Comparison of ENCODE assay signal across 16 cellular contexts in the genomic region with DNA sequence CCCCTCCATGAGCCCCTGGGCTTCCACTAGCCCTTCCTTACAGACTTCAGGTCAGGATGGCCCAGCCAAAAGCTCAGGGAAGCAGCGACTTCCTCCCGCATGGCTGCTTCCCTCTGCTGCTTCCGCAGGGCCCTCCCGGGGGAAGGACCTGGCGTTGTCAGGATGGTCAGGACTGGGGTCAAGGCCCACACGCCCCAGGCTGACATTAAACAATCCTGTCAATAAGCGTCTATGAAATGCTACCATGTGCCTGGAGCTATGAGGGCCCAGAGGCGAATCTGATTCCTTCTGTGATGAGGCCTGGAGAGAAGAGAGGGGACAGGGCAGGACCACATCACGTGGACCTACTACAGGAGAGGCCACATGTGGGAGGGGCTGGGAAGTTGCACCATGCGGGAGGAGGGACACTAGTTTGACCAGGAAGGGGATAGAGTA. TPM values are rescaled to one million over a fixed set of nuclear protein-coding genes. Genes with fewer than 3 reads are reported as not detected.
DNase-seq lines count a peak whose midpoint lies in the region; ATAC-seq, FAIRE-seq and TF ChIP-seq lines count a peak whose summit lies in the region.
"Had no signal": no experiment of that assay in that cellular context is flagged by ENCODE, and none has a peak within 500 bp of the region (broad histone marks: within the 10 kb centered on the region; RNA-seq: fewer than 3 reads in every experiment).

No MANE protein-coding gene starts in this region.

- POLR2A ChIA-PET in K562 (lab: Yijun Ruan, JAX): no interaction called here
- POLR2A ChIA-PET in HepG2 (lab: Yijun Ruan, JAX): no interaction called here

- H4K91ac ChIP-seq in mesenchymal stem cell (ENCODE audit: low read length): no peak overlapping the region

- TF ChIP-seq EP300 in K562 (IDR thresholded peaks at IDR 0.05; ENCODE audit: low read length) (no peak), HepG2 (IDR thresholded peaks at IDR 0.05; ENCODE audit: low read depth in 2 of 2, low read length in 2 of 2) (no peak), HepG2 (CRISPR knock-in tag; IDR thresholded peaks at IDR 0.05; ENCODE audit: borderline replicate concordance) (no peak)

- H3K27me3 Mint-ChIP-seq in glutamatergic neuron (ENCODE audit: unreplicated experiment): peaks cover 2% of the 10 kb centered on the region

- H3K27ac ChIP-seq in K562 (ENCODE audit: extremely low read depth, low read depth, low read length) (no peak overlapping the region), HepG2 (ENCODE audit: extremely low read length, insufficient read depth, low read length) (no peak overlapping the region), osteoblast (ENCODE audit: low read depth, low read length) (no peak overlapping the region), mesenchymal stem cell (ENCODE audit: low read length, poor library complexity, severe bottlenecking) (no peak overlapping the region)
- H3K27ac ChIP-seq: BLaER1 treated with 17β-estradiol and CSF1 and Interleukin-3, amounts not matched to agents 10 nM and 100 nM had no signal

- ATAC-seq in K562 (no peak), HepG2 (peak; percentile 37), GM19397 (IDR thresholded peaks at IDR 0.05; ENCODE audit: unreplicated experiment) (no peak)
- ATAC-seq: GM23338 had no signal

- H3K36me3 Mint-ChIP-seq in glutamatergic neuron (ENCODE audit: unreplicated experiment): peaks cover 4% of the 10 kb centered on the region
- H3K36me3 Mint-ChIP-seq: CD4-positive, CD25-positive, alpha-beta regulatory T cell had no signal

- H3K23ac ChIP-seq in mesenchymal stem cell (ENCODE audit: low read length in 2 of 2): no peak overlapping the region

- H2BK15ac ChIP-seq in mesenchymal stem cell (ENCODE audit: low read depth, poor library complexity, severe bottlenecking): no peak overlapping the region

- no peak overlapping the region for H4K8ac ChIP-seq in mesenchymal stem cell (ENCODE audit: low read length)

- peaks cover 6% of the 10 kb centered on the region for H3K79me1 ChIP-seq in mesenchymal stem cell (replicated peaks; ENCODE audit: low read length, poor library complexity, severe bottlenecking)

- H2AK5ac ChIP-seq in mesenchymal stem cell (ENCODE audit: low read length, severe bottlenecking): no peak overlapping the region

- no peak overlapping the region for H2BK12ac ChIP-seq in mesenchymal stem cell (ENCODE audit: low read length in 2 of 2)

- H2AFZ ChIP-seq in K562 (ENCODE audit: low read depth, low read length): no peak overlapping the region
- H2AFZ ChIP-seq in HepG2 (ENCODE audit: low read length): no peak overlapping the region
- no peak overlapping the region for H2AFZ ChIP-seq in osteoblast (ENCODE audit: low read length)
- H2AFZ ChIP-seq in mesenchymal stem cell (ENCODE audit: low read depth, low read length): no peak overlapping the region
- H2AFZ ChIP-seq: GM23338 had no signal

- H3K18ac ChIP-seq in mesenchymal stem cell (ENCODE audit: low read depth in 1 of 2, low read length in 2 of 2): no peak overlapping the region

- TF ChIP-seq POLR2A in K562 (conservative IDR thresholded peaks at IDR 0.05) (no peak), HepG2 (IDR thresholded peaks at IDR 0.05; ENCODE audit: insufficient read depth in 1 of 2, low read depth in 2 of 2, low read length in 2 of 2) (no peak)

- no peak overlapping the region for H3K14ac ChIP-seq in mesenchymal stem cell (ENCODE audit: low read length in 2 of 2)

- no peak for TF ChIP-seq CTCF in K562 (IDR thresholded peaks at IDR 0.05 in 2 of 3, conservative IDR thresholded peaks at IDR 0.05 in 1 of 3; ENCODE audit: insufficient read depth in 2 of 3, low read depth in 1 of 3, low read length in 3 of 3)
- TF ChIP-seq CTCF in HepG2 (CRISPR knock-in tag; IDR thresholded peaks at IDR 0.05): no peak; the same call in 1 of the 2 replicates
- no peak for TF ChIP-seq CTCF in osteoblast (IDR thresholded peaks at IDR 0.05; ENCODE audit: extremely low read depth, low read depth, low read length)
- no peak for TF ChIP-seq CTCF in glutamatergic neuron (IDR thresholded peaks at IDR 0.05; ENCODE audit: partially characterized antibody, unreplicated experiment)

- H3K36me3 ChIP-seq in K562 (ENCODE audit: control insufficient read depth, insufficient read depth, low read length) (no peaks in the 10 kb centered on the region), HepG2 (replicated peaks in 1 of 2; ENCODE audit: control insufficient read depth in 1 of 2, insufficient read depth in 2 of 2, low read length in 2 of 2) (no peaks in the 10 kb centered on the region), osteoblast (ENCODE audit: insufficient read depth, low read length) (no peaks in the 10 kb centered on the region), mesenchymal stem cell (ENCODE audit: control insufficient read depth in 1 of 2, insufficient read depth in 2 of 2, low read depth in 1 of 2, low read length in 2 of 2) (peaks cover 0 to 65% of the 10 kb centered on the region in 2 experiments)
- H3K36me3 ChIP-seq: BLaER1 treated with 17β-estradiol and CSF1 and Interleukin-3, amounts not matched to agents 10 nM and 100 nM had no signal

- no peak overlapping the region for H3K9ac ChIP-seq in K562 (ENCODE audit: insufficient read depth in 1 of 2, low read depth in 2 of 2, low read length in 2 of 2)
- H3K9ac ChIP-seq in HepG2 (ENCODE audit: insufficient read depth, low read depth, low read length): no peak overlapping the region
- no peak overlapping the region for H3K9ac ChIP-seq in mesenchymal stem cell (ENCODE audit: low read length)
- H3K9ac ChIP-seq: BLaER1 treated with 17β-estradiol and CSF1 and Interleukin-3, amounts not matched to agents 10 nM and 100 nM had no signal

- CTCF ChIA-PET in K562 (lab: Yijun Ruan, JAX; ENCODE audit: low intra/inter-chr PET ratio) (no interaction called here), HepG2 (lab: Yijun Ruan, JAX; ENCODE audit: low intra/inter-chr PET ratio, low total read pairs) (no interaction called here)

- BruUV-seq in K562 (replicated peaks; lab: Mats Ljungman, UMichigan): no TSS peak
- no TSS peak for BruUV-seq in HepG2 (replicated peaks; lab: Mats Ljungman, UMichigan)

- DNase-seq in K562 (ENCODE audit: extremely low read depth in 1 of 4, low spot score in 3 of 4) (peak in 1 of 4 experiments; percentile 12), HepG2 (ENCODE audit: low spot score) (peak; percentile 37), osteoblast (ENCODE audit: insufficient read length, low spot score, missing footprints) (peak; percentile 62), dedifferentiated amniotic fluid mesenchymal stem cell (ENCODE audit: extremely low spot score) (no peak), glutamatergic neuron (no peak), mesenchymal stem cell (no peak)
- DNase-seq: ACHN; CD4-positive, CD25-positive, alpha-beta regulatory T cell; DMS53; GF-D8; H9 had no signal

- H3K27ac Mint-ChIP-seq in glutamatergic neuron (ENCODE audit: unreplicated experiment): no peak overlapping the region
- H3K27ac Mint-ChIP-seq: CD4-positive, CD25-positive, alpha-beta regulatory T cell; GM23338; H9 had no signal

- 70% methylated on average over 10 of the region's 10 CpGs for WGBS in K562 (ENCODE audit: insufficient coverage, low coverage, missing lambda C conversion rate)
- WGBS in HepG2 (ENCODE audit: low lambda C conversion rate): 11% methylated on average over 5 of the region's 10 CpGs
- 83% methylated on average over 10 of the region's 10 CpGs for WGBS in mesenchymal stem cell

- H2BK120ac ChIP-seq in mesenchymal stem cell (ENCODE audit: low read depth, low read length): no peak overlapping the region

- TF ChIP-seq RAD21 in K562 (CRISPR knock-in tag; conservative IDR thresholded peaks at IDR 0.05 in 1 of 2, IDR thresholded peaks at IDR 0.05 in 1 of 2) (no peak), HepG2 (CRISPR knock-in tag; IDR thresholded peaks at IDR 0.05) (no peak)

- FAIRE-seq in K562 (lab: Jason Lieb, UNC) (no peak), HepG2 (lab: Jason Lieb, UNC) (peak; percentile 32)

- in situ Hi-C loops in K562 (cut with MboI): no loop called here
- in situ Hi-C loops in HepG2 (cut with HindIII; ENCODE audit: extremely low pct_ligation_motif_present, low pct_unique_long_range_greater_than_20kb): no loop called here

- no peaks in the 10 kb centered on the region for H3K27me3 ChIP-seq in K562 (ENCODE audit: control insufficient read depth in 2 of 2, insufficient read depth in 2 of 2, low read length in 2 of 2)
- H3K27me3 ChIP-seq in HepG2 (ENCODE audit: control insufficient read depth in 1 of 2, insufficient read depth in 2 of 2, low read length in 2 of 2): peaks cover 11 to 40% of the 10 kb centered on the region in 2 experiments; a peak in 4 of 5 replicates
- H3K27me3 ChIP-seq in osteoblast (ENCODE audit: insufficient read depth, low read length): no peaks in the 10 kb centered on the region
- peaks cover 0 to 25% of the 10 kb centered on the region in 2 experiments for H3K27me3 ChIP-seq in mesenchymal stem cell (ENCODE audit: control insufficient read depth in 1 of 2, insufficient read depth in 1 of 2, low read length in 2 of 2)
- H3K27me3 ChIP-seq: BLaER1 treated with 17β-estradiol and CSF1 and Interleukin-3, amounts not matched to agents 10 nM and 100 nM had no signal

- H3K4me2 ChIP-seq in K562 (ENCODE audit: insufficient read depth, low read length): no peak overlapping the region
- H3K4me2 ChIP-seq in HepG2 (ENCODE audit: low read depth, low read length): peak overlapping the region; percentile 52
- no peak overlapping the region for H3K4me2 ChIP-seq in osteoblast (ENCODE audit: insufficient read depth, low read length)
- H3K4me2 ChIP-seq in mesenchymal stem cell (ENCODE audit: low read length, poor library complexity, severe bottlenecking): no peak overlapping the region
- H3K4me2 ChIP-seq: BLaER1 treated with 17β-estradiol and CSF1 and Interleukin-3, amounts not matched to agents 10 nM and 100 nM; GM23338 had no signal

- no peaks in the 10 kb centered on the region for H3K9me3 Mint-ChIP-seq in glutamatergic neuron (ENCODE audit: unreplicated experiment)

- H3K4me3 Mint-ChIP-seq in glutamatergic neuron (ENCODE audit: unreplicated experiment): no peak overlapping the region
- H3K4me3 Mint-ChIP-seq: CD4-positive, CD25-positive, alpha-beta regulatory T cell; GM23338; H9 had no signal

- no peaks in the 10 kb centered on the region for H3K9me1 ChIP-seq in K562 (ENCODE audit: control insufficient read depth, insufficient read depth, low read length)

- H3K4me1 ChIP-seq in K562 (replicated peaks in 1 of 2; ENCODE audit: control insufficient read depth in 2 of 2, insufficient read depth in 2 of 2, low read length in 2 of 2): peaks cover 2 to 38% of the 10 kb centered on the region in 2 experiments
- H3K4me1 ChIP-seq in HepG2 (ENCODE audit: insufficient read depth, low read length): peaks cover 22% of the 10 kb centered on the region
- H3K4me1 ChIP-seq in osteoblast (ENCODE audit: insufficient read depth, low read length): no peaks in the 10 kb centered on the region
- H3K4me1 ChIP-seq in mesenchymal stem cell (ENCODE audit: control insufficient read depth, insufficient read depth, low read depth, low read length): peaks cover 10% of the 10 kb centered on the region

- H3K4me3 ChIP-seq in K562: no peak overlapping the region
- no peak overlapping the region; a peak in 1 of 6 replicates for H3K4me3 ChIP-seq in HepG2 (replicated peaks in 1 of 3; ENCODE audit: insufficient read depth in 1 of 3, low read depth in 2 of 3, low read length in 3 of 3)
- H3K4me3 ChIP-seq in osteoblast (ENCODE audit: insufficient read depth, low read length): no peak overlapping the region
- H3K4me3 ChIP-seq in mesenchymal stem cell (ENCODE audit: insufficient read depth in 1 of 2, low read depth in 1 of 2, low read length in 2 of 2): no peak overlapping the region
- H3K4me3 ChIP-seq: BLaER1 treated with 17β-estradiol and CSF1 and Interleukin-3, amounts not matched to agents 10 nM and 100 nM; GM23338 had no signal

- no peak overlapping the region for H3K4ac ChIP-seq in mesenchymal stem cell (ENCODE audit: low read depth in 1 of 2, low read length in 2 of 2)

- H3K79me2 ChIP-seq in K562 (ENCODE audit: control insufficient read depth, insufficient read depth, low read length) (no peaks in the 10 kb centered on the region), HepG2 (ENCODE audit: insufficient read depth, low read length) (no peaks in the 10 kb centered on the region), osteoblast (ENCODE audit: insufficient read depth, low read length) (no peaks in the 10 kb centered on the region)

- H4K20me1 ChIP-seq in K562 (replicated peaks; ENCODE audit: control insufficient read depth, insufficient read depth, low read length) (no peaks in the 10 kb centered on the region), HepG2 (ENCODE audit: insufficient read depth, low read length) (no peaks in the 10 kb centered on the region), osteoblast (ENCODE audit: insufficient read depth, low read length) (no peaks in the 10 kb centered on the region)

- H3K4me1 Mint-ChIP-seq in glutamatergic neuron (ENCODE audit: low read depth, unreplicated experiment): no peaks in the 10 kb centered on the region

- peaks cover 1% of the 10 kb centered on the region; the same call in 1 of the 2 replicates for H3K9me3 ChIP-seq in K562 (replicated peaks; ENCODE audit: control insufficient read depth, insufficient read depth, low read depth, low read length)
- H3K9me3 ChIP-seq in HepG2 (ENCODE audit: low read length): no peaks in the 10 kb centered on the region
- no peaks in the 10 kb centered on the region for H3K9me3 ChIP-seq in osteoblast (ENCODE audit: low read depth, low read length)
- H3K9me3 ChIP-seq in mesenchymal stem cell (ENCODE audit: control insufficient read depth, low read length): peaks cover 6% of the 10 kb centered on the region

- intact Hi-C loops in K562 (cut with micrococcal nuclease) (no loop called here), HepG2 (cut with micrococcal nuclease; ENCODE audit: unreplicated experiment) (no loop called here)

- H2BK5ac ChIP-seq in mesenchymal stem cell (ENCODE audit: low read depth, low read length, poor library complexity, severe bottlenecking): no peak overlapping the region

RNA-seq across cellular contexts. Expression of a gene that starts 17.3 kb away (rescaled TPM):
- 3.9 TPM for polyA plus RNA-seq in PFSK-1 (2012; ENCODE audit: insufficient read length, low read depth)
- total RNA-seq in K562 (2011; cell fraction: chromatin; rRNA removed; ENCODE audit: low replicate concordance): not detected in 2 replicates
- total RNA-seq in K562 (2011; cell fraction: nucleolus; rRNA removed): not detected in 2 replicates
- total RNA-seq in K562 (2011; cell fraction: nucleoplasm; rRNA removed): not detected in 2 replicates
- total RNA-seq in K562 (2014; rRNA removed) (not detected in 2 replicates), K562 (2014; rRNA removed; fragmentation: Illumina TruSeq; extraction: Trizol) (not detected in 2 replicates), K562 (2015; rRNA removed; fragmentation: Illumina TruSeq; extraction: Trizol) (not detected in 2 replicates), K562 (2021) (0.11 TPM in 1 of 2 replicates, not detected in the other), HepG2 (2016; rRNA removed; fragmentation: Illumina TruSeq; extraction: Trizol) (not detected in 2 replicates), osteoblast (0.36 and 1.5 TPM in 2 replicates), glutamatergic neuron (ENCODE audit: unreplicated experiment) (not detected)
- polyA plus RNA-seq in K562 (2011; rRNA removed) (not detected in 2 replicates), K562 (2014; fragmentation: Illumina TruSeq; extraction: Trizol) (not detected in 2 replicates), K562 (2014; fragmentation: Nextera tagmentation; extraction: Ambion mirVana) (not detected), K562 (2014; rRNA removed) (0.13 TPM in 1 of 2 replicates, not detected in the other), HepG2 (2011; rRNA removed) (0.04 TPM in 2 replicates)
- not detected in 2 replicates for polyA plus RNA-seq in K562 (2011; cell fraction: cytosol; rRNA removed)
- not detected in 2 replicates for polyA plus RNA-seq in K562 (2011; cell fraction: nucleus; rRNA removed)
- polyA plus RNA-seq in K562 (2012): not detected in 2 replicates
- polyA minus RNA-seq in K562 (2011; rRNA and poly(A)+ RNA removed): not detected in 2 replicates
- not detected in 2 replicates for polyA minus RNA-seq in K562 (2011; cell fraction: cytosol; rRNA and poly(A)+ RNA removed)
- not detected in 2 replicates for polyA minus RNA-seq in K562 (2011; cell fraction: nucleus; rRNA and poly(A)+ RNA removed)
- total RNA-seq in HepG2 (2016; cell fraction: cytosol; rRNA removed; fragmentation: Illumina TruSeq; extraction: Trizol; ENCODE audit: low read depth): 0.09 TPM in 1 of 2 replicates, not detected in the other
- not detected in 2 replicates for total RNA-seq in HepG2 (2016; cell fraction: insoluble cytoplasmic fraction; rRNA removed; fragmentation: Illumina TruSeq; extraction: Trizol)
- 0.14 TPM in 1 of 2 replicates, not detected in the other for total RNA-seq in HepG2 (2016; cell fraction: membrane; rRNA removed; fragmentation: Illumina TruSeq; extraction: Trizol)
- not detected in 2 replicates for total RNA-seq in HepG2 (2016; cell fraction: nucleus; rRNA removed; fragmentation: Illumina TruSeq; extraction: Trizol)
- 0.04 and 0.12 TPM in 2 replicates for polyA plus RNA-seq in HepG2 (2011; cell fraction: cytosol; rRNA removed)
- 0.03 TPM in 1 of 2 replicates, not detected in the other for polyA plus RNA-seq in HepG2 (2011; cell fraction: nucleus; rRNA removed)
- polyA plus RNA-seq in HepG2 (2012): 0.13 TPM in 1 of 2 replicates, not detected in the other
- polyA plus RNA-seq in HepG2 (2016; cell fraction: cytosol; fragmentation: Illumina TruSeq; extraction: Trizol; ENCODE audit: low read depth): not detected in 2 replicates
- polyA plus RNA-seq in HepG2 (2016; cell fraction: insoluble cytoplasmic fraction; fragmentation: Illumina TruSeq; extraction: Trizol; ENCODE audit: low read depth): not detected in 2 replicates
- polyA plus RNA-seq in HepG2 (2016; cell fraction: membrane; fragmentation: Illumina TruSeq; extraction: Trizol; ENCODE audit: low read depth): not detected in 2 replicates
- not detected in 2 replicates for polyA plus RNA-seq in HepG2 (2016; cell fraction: nucleus; fragmentation: Illumina TruSeq; extraction: Trizol; ENCODE audit: insufficient read depth, low read depth)
- 0.16 TPM in 1 of 2 replicates, not detected in the other for polyA minus RNA-seq in HepG2 (2011; rRNA and poly(A)+ RNA removed; ENCODE audit: low replicate concordance)
- not detected in 2 replicates for polyA minus RNA-seq in HepG2 (2011; cell fraction: cytosol; rRNA and poly(A)+ RNA removed)
- not detected in 2 replicates for polyA minus RNA-seq in HepG2 (2011; cell fraction: nucleus; rRNA and poly(A)+ RNA removed)
- 0.22 TPM for polyA plus RNA-seq in mesenchymal stem cell (2013, experiment 1 of 2)
- 0.34 TPM for polyA plus RNA-seq in mesenchymal stem cell (2013, experiment 2 of 2)
- total RNA-seq: CD4-positive, CD25-positive, alpha-beta regulatory T cell; HT-29 had no signal
- polyA plus RNA-seq: CD4-positive, CD25-positive, alpha-beta regulatory T cell had no signal

RNA-seq across cellular contexts. Expression of a gene that starts 19.6 kb away (rescaled TPM):
- 5.1 TPM for polyA plus RNA-seq in PFSK-1 (2012; ENCODE audit: insufficient read length, low read depth)
- 14.2 and 14.4 TPM in 2 replicates for total RNA-seq in K562 (2011; cell fraction: chromatin; rRNA removed; ENCODE audit: low replicate concordance)
- total RNA-seq in K562 (2011; cell fraction: nucleolus; rRNA removed): 11.3 and 12.0 TPM in 2 replicates
- 14.4 and 15.9 TPM in 2 replicates for total RNA-seq in K562 (2011; cell fraction: nucleoplasm; rRNA removed)
- total RNA-seq in K562 (2014; rRNA removed) (5.6 and 8.7 TPM in 2 replicates), K562 (2014; rRNA removed; fragmentation: Illumina TruSeq; extraction: Trizol) (6.1 and 6.5 TPM in 2 replicates), K562 (2015; rRNA removed; fragmentation: Illumina TruSeq; extraction: Trizol) (6.7 and 7.1 TPM in 2 replicates), K562 (2021) (13.1 and 13.4 TPM in 2 replicates), HepG2 (2016; rRNA removed; fragmentation: Illumina TruSeq; extraction: Trizol) (2.5 and 3.1 TPM in 2 replicates), osteoblast (6.8 and 8.3 TPM in 2 replicates), glutamatergic neuron (ENCODE audit: unreplicated experiment) (21.1 TPM)
- polyA plus RNA-seq in K562 (2011; rRNA removed) (11.4 and 19.6 TPM in 2 replicates), K562 (2014; fragmentation: Illumina TruSeq; extraction: Trizol) (10.7 and 10.8 TPM in 2 replicates), K562 (2014; fragmentation: Nextera tagmentation; extraction: Ambion mirVana) (1 to 10 TPM; 2.1 to 3.0 TPM), K562 (2014; rRNA removed) (6.2 and 6.5 TPM in 2 replicates), HepG2 (2011; rRNA removed) (11.8 and 16.9 TPM in 2 replicates)
- polyA plus RNA-seq in K562 (2011; cell fraction: cytosol; rRNA removed): 7.0 and 9.5 TPM in 2 replicates
- polyA plus RNA-seq in K562 (2011; cell fraction: nucleus; rRNA removed): 12.5 and 13.4 TPM in 2 replicates
- polyA plus RNA-seq in K562 (2012): 5.1 and 7.4 TPM in 2 replicates
- 11.9 and 14.6 TPM in 2 replicates for polyA minus RNA-seq in K562 (2011; rRNA and poly(A)+ RNA removed)
- 7.5 and 8.1 TPM in 2 replicates for polyA minus RNA-seq in K562 (2011; cell fraction: cytosol; rRNA and poly(A)+ RNA removed)
- polyA minus RNA-seq in K562 (2011; cell fraction: nucleus; rRNA and poly(A)+ RNA removed): 4.7 and 8.6 TPM in 2 replicates
- 0.53 and 0.71 TPM in 2 replicates for total RNA-seq in HepG2 (2016; cell fraction: cytosol; rRNA removed; fragmentation: Illumina TruSeq; extraction: Trizol; ENCODE audit: low read depth)
- 2.6 and 2.9 TPM in 2 replicates for total RNA-seq in HepG2 (2016; cell fraction: insoluble cytoplasmic fraction; rRNA removed; fragmentation: Illumina TruSeq; extraction: Trizol)
- total RNA-seq in HepG2 (2016; cell fraction: membrane; rRNA removed; fragmentation: Illumina TruSeq; extraction: Trizol): 3.0 and 3.1 TPM in 2 replicates
- total RNA-seq in HepG2 (2016; cell fraction: nucleus; rRNA removed; fragmentation: Illumina TruSeq; extraction: Trizol): 2.7 and 3.1 TPM in 2 replicates
- polyA plus RNA-seq in HepG2 (2011; cell fraction: cytosol; rRNA removed): 5.0 and 9.2 TPM in 2 replicates
- polyA plus RNA-seq in HepG2 (2011; cell fraction: nucleus; rRNA removed): 5.8 and 9.5 TPM in 2 replicates
- polyA plus RNA-seq in HepG2 (2012): 8.7 and 11.2 TPM in 2 replicates
- polyA plus RNA-seq in HepG2 (2016; cell fraction: cytosol; fragmentation: Illumina TruSeq; extraction: Trizol; ENCODE audit: low read depth): 0.48 and 0.57 TPM in 2 replicates
- polyA plus RNA-seq in HepG2 (2016; cell fraction: insoluble cytoplasmic fraction; fragmentation: Illumina TruSeq; extraction: Trizol; ENCODE audit: low read depth): 2.9 and 3.2 TPM in 2 replicates
- polyA plus RNA-seq in HepG2 (2016; cell fraction: membrane; fragmentation: Illumina TruSeq; extraction: Trizol; ENCODE audit: low read depth): 1.8 and 2.0 TPM in 2 replicates
- polyA plus RNA-seq in HepG2 (2016; cell fraction: nucleus; fragmentation: Illumina TruSeq; extraction: Trizol; ENCODE audit: insufficient read depth, low read depth): 4.8 and 5.6 TPM in 2 replicates
- polyA minus RNA-seq in HepG2 (2011; rRNA and poly(A)+ RNA removed; ENCODE audit: low replicate concordance): 22.9 and 78.5 TPM in 2 replicates
- polyA minus RNA-seq in HepG2 (2011; cell fraction: cytosol; rRNA and poly(A)+ RNA removed): 5.3 and 10.4 TPM in 2 replicates
- 7.1 and 10.8 TPM in 2 replicates for polyA minus RNA-seq in HepG2 (2011; cell fraction: nucleus; rRNA and poly(A)+ RNA removed)
- polyA plus RNA-seq in mesenchymal stem cell (2013, experiment 1 of 2): 7.2 TPM
- polyA plus RNA-seq in mesenchymal stem cell (2013, experiment 2 of 2): 7.1 TPM

RNA-seq across cellular contexts. Expression of a gene that starts 59.6 kb away (rescaled TPM):
- polyA plus RNA-seq in PFSK-1 (2012; ENCODE audit: insufficient read length, low read depth): 55.8 TPM
- 177 and 207 TPM in 2 replicates for total RNA-seq in K562 (2011; cell fraction: chromatin; rRNA removed; ENCODE audit: low replicate concordance)
- total RNA-seq in K562 (2011; cell fraction: nucleolus; rRNA removed): 94.9 and 117 TPM in 2 replicates
- total RNA-seq in K562 (2011; cell fraction: nucleoplasm; rRNA removed): 132 and 215 TPM in 2 replicates
- 241 and 276 TPM in 2 replicates for total RNA-seq in K562 (2014; rRNA removed)
- total RNA-seq in K562 (2014; rRNA removed; fragmentation: Illumina TruSeq; extraction: Trizol): 128 and 148 TPM in 2 replicates
- 109 and 112 TPM in 2 replicates for total RNA-seq in K562 (2015; rRNA removed; fragmentation: Illumina TruSeq; extraction: Trizol)
- 244 and 253 TPM in 2 replicates for total RNA-seq in K562 (2021)
- 76.7 and 81.3 TPM in 2 replicates for polyA plus RNA-seq in K562 (2011; rRNA removed)
- 37.8 and 162 TPM in 2 replicates for polyA plus RNA-seq in K562 (2011; cell fraction: cytosol; rRNA removed)
- polyA plus RNA-seq in K562 (2011; cell fraction: nucleus; rRNA removed): 55.5 and 78.0 TPM in 2 replicates
- polyA plus RNA-seq in K562 (2012): 138 and 149 TPM in 2 replicates
- 155 and 157 TPM in 2 replicates for polyA plus RNA-seq in K562 (2014; fragmentation: Illumina TruSeq; extraction: Trizol)
- 10 to 100 TPM; 50.1 to 50.7 TPM for polyA plus RNA-seq in K562 (2014; fragmentation: Nextera tagmentation; extraction: Ambion mirVana)
- 161 and 210 TPM in 2 replicates for polyA plus RNA-seq in K562 (2014; rRNA removed)
- 142 and 163 TPM in 2 replicates for polyA minus RNA-seq in K562 (2011; rRNA and poly(A)+ RNA removed)
- polyA minus RNA-seq in K562 (2011; cell fraction: cytosol; rRNA and poly(A)+ RNA removed): 82.7 and 91.7 TPM in 2 replicates
- polyA minus RNA-seq in K562 (2011; cell fraction: nucleus; rRNA and poly(A)+ RNA removed): 107 and 116 TPM in 2 replicates
- total RNA-seq in HepG2 (2016; rRNA removed; fragmentation: Illumina TruSeq; extraction: Trizol): 150 and 191 TPM in 2 replicates
- total RNA-seq in HepG2 (2016; cell fraction: cytosol; rRNA removed; fragmentation: Illumina TruSeq; extraction: Trizol; ENCODE audit: low read depth): 37.8 and 48.5 TPM in 2 replicates
- 147 and 157 TPM in 2 replicates for total RNA-seq in HepG2 (2016; cell fraction: insoluble cytoplasmic fraction; rRNA removed; fragmentation: Illumina TruSeq; extraction: Trizol)
- 80.6 and 88.9 TPM in 2 replicates for total RNA-seq in HepG2 (2016; cell fraction: membrane; rRNA removed; fragmentation: Illumina TruSeq; extraction: Trizol)
- total RNA-seq in HepG2 (2016; cell fraction: nucleus; rRNA removed; fragmentation: Illumina TruSeq; extraction: Trizol): 128 and 140 TPM in 2 replicates
- polyA plus RNA-seq in HepG2 (2011; rRNA removed): 15.2 and 31.3 TPM in 2 replicates
- 16.4 and 33.9 TPM in 2 replicates for polyA plus RNA-seq in HepG2 (2011; cell fraction: cytosol; rRNA removed)
- polyA plus RNA-seq in HepG2 (2011; cell fraction: nucleus; rRNA removed): 56.9 and 85.9 TPM in 2 replicates
- 28.1 and 60.7 TPM in 2 replicates for polyA plus RNA-seq in HepG2 (2012)
- 43.8 and 46.7 TPM in 2 replicates for polyA plus RNA-seq in HepG2 (2016; cell fraction: cytosol; fragmentation: Illumina TruSeq; extraction: Trizol; ENCODE audit: low read depth)
- polyA plus RNA-seq in HepG2 (2016; cell fraction: insoluble cytoplasmic fraction; fragmentation: Illumina TruSeq; extraction: Trizol; ENCODE audit: low read depth): 194 and 228 TPM in 2 replicates
- polyA plus RNA-seq in HepG2 (2016; cell fraction: membrane; fragmentation: Illumina TruSeq; extraction: Trizol; ENCODE audit: low read depth): 51.9 and 53.7 TPM in 2 replicates
- polyA plus RNA-seq in HepG2 (2016; cell fraction: nucleus; fragmentation: Illumina TruSeq; extraction: Trizol; ENCODE audit: insufficient read depth, low read depth): 138 and 141 TPM in 2 replicates
- 59.0 and 93.0 TPM in 2 replicates for polyA minus RNA-seq in HepG2 (2011; rRNA and poly(A)+ RNA removed; ENCODE audit: low replicate concordance)
- polyA minus RNA-seq in HepG2 (2011; cell fraction: cytosol; rRNA and poly(A)+ RNA removed): 42.2 and 50.2 TPM in 2 replicates
- polyA minus RNA-seq in HepG2 (2011; cell fraction: nucleus; rRNA and poly(A)+ RNA removed): 47.4 and 63.0 TPM in 2 replicates
- 4.3 and 7.4 TPM in 2 replicates for total RNA-seq in osteoblast
- 21.2 TPM for total RNA-seq in glutamatergic neuron (ENCODE audit: unreplicated experiment)
- polyA plus RNA-seq in mesenchymal stem cell (2013, experiment 1 of 2): 18.2 TPM
- 20.1 TPM for polyA plus RNA-seq in mesenchymal stem cell (2013, experiment 2 of 2)

Comparison
In these comparisons a context has a peak if more than half of its experiments do, and no peak if none do; other contexts are left out.
1. DNase-seq: peak in HepG2 (single experiment) and osteoblast (single experiment); none in dedifferentiated amniotic fluid mesenchymal stem cell (single experiment), glutamatergic neuron (single experiment) and mesenchymal stem cell (single experiment).